ENCODE assay signal across 1 cellular context in genomic region chr22:23244690-23245044, GRCh38.
TF ChIP-seq lines count a peak whose summit lies in the region.

No MANE protein-coding gene starts in this region.

TF ChIP-seq in H1, 55 proteins besides CTCF, POLR2A, EP300 and RAD21:
- no peak for TF ChIP-seq CBX8 (IDR thresholded peaks at IDR 0.05; ENCODE audit: borderline replicate concordance, low read depth, low read length)
